Comparison of ENCODE assay signal across 17 cellular contexts in the genomic region with DNA sequence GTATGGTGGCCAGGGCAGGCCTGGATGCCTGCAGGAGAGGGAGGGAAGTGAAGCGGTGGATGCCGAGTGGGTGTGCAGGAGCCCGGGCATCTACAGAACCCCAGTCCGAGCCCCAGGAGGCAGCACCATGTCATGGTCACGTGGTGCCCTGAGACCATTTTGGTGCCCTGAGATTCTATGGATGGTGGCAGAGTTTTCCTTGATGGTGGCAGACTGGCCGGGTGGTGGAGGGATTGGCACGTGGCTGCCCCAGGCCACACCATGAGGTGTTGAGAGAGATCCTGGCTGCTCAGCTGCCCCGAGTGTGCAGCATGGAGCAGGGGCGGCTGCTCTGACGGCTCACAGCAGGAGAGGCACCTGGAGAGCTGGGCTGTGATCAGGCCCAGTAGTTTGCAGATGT. TPM values are rescaled to one million over a fixed set of nuclear protein-coding genes. Genes with fewer than 3 reads are reported as not detected.
A peak's percentile ranks its signal among the peaks of the same experiment; 100 is the strongest.
DNase-seq lines count a peak whose midpoint lies in the region; ATAC-seq and TF ChIP-seq lines count a peak whose summit lies in the region.
"Had no signal": no experiment of that assay in that cellular context is flagged by ENCODE, and none has a peak within 500 bp of the region (broad histone marks: within the 10 kb centered on the region; RNA-seq: fewer than 3 reads in every experiment).

No MANE protein-coding gene starts in this region.

- no peaks in the 10 kb centered on the region for H3K27me3 ChIP-seq in H9 (ENCODE audit: insufficient read depth, low read length)
- no peaks in the 10 kb centered on the region for H3K27me3 ChIP-seq in upper lobe of right lung
- no peaks in the 10 kb centered on the region for H3K27me3 ChIP-seq in left ventricle myocardium inferior (ENCODE audit: low read depth)
- H3K27me3 ChIP-seq: BLaER1 treated with 17β-estradiol and CSF1 and Interleukin-3, amounts not matched to agents 10 nM and 100 nM had no signal

- H3K4me1 Mint-ChIP-seq in H9: no peaks in the 10 kb centered on the region
- peaks cover 43% of the 10 kb centered on the region for H3K4me1 Mint-ChIP-seq in activated B cell treated with CpG ODN at 0.5 μM for 24 hours
- H3K4me1 Mint-ChIP-seq in neural crest cell: peaks cover 19% of the 10 kb centered on the region
- H3K4me1 Mint-ChIP-seq: GM23338 had no signal

- TF ChIP-seq CTCF in H9 (conservative IDR thresholded peaks at IDR 0.05) (no peak), activated B cell treated with CpG ODN at 0.5 μM for 24 hours (IDR thresholded peaks at IDR 0.05) (no peak), neural crest cell (conservative IDR thresholded peaks at IDR 0.05) (no peak), upper lobe of right lung (IDR thresholded peaks at IDR 0.05) (no peak), left ventricle myocardium inferior (IDR thresholded peaks at IDR 0.05; ENCODE audit: borderline replicate concordance) (no peak)

- H3K18ac ChIP-seq in H9 (ENCODE audit: insufficient read length, low read depth, low read length): no peak overlapping the region

- H3K36me3 Mint-ChIP-seq in H9 (ENCODE audit: insufficient read depth in 1 of 3, low read depth in 3 of 3): no peaks in the 10 kb centered on the region
- peaks cover 91% of the 10 kb centered on the region for H3K36me3 Mint-ChIP-seq in activated B cell treated with CpG ODN at 0.5 μM for 24 hours (ENCODE audit: low read depth)
- no peaks in the 10 kb centered on the region for H3K36me3 Mint-ChIP-seq in neural crest cell (ENCODE audit: low read depth)
- H3K36me3 Mint-ChIP-seq: CD8-positive, alpha-beta T cell had no signal

- H2BK12ac ChIP-seq in H9 (ENCODE audit: insufficient read length, low read depth, low read length): no peak overlapping the region

- no peaks in the 10 kb centered on the region for H4K20me1 ChIP-seq in H9 (ENCODE audit: control insufficient read depth, insufficient read depth, insufficient read length)

- no peak overlapping the region for H2AFZ ChIP-seq in H9 (ENCODE audit: low read length)
- H2AFZ ChIP-seq: GM23338 had no signal

- H3K9ac ChIP-seq in H9 (ENCODE audit: extremely low read depth, insufficient read length, low read length): no peak overlapping the region
- H3K9ac ChIP-seq: BLaER1 treated with 17β-estradiol and CSF1 and Interleukin-3, amounts not matched to agents 10 nM and 100 nM; SK-N-SH had no signal

- ATAC-seq in activated B cell treated with CpG ODN at 0.5 μM for 24 hours (ENCODE audit: low read depth) (no peak), upper lobe of right lung (no peak), GM21423 (IDR thresholded peaks at IDR 0.05; ENCODE audit: unreplicated experiment) (no peak)
- ATAC-seq: CD8-positive, alpha-beta T cell; GM23338 had no signal

- no peak overlapping the region for H2BK20ac ChIP-seq in H9 (ENCODE audit: low read depth, low read length, poor library complexity, severe bottlenecking)

- no peak overlapping the region for H3K56ac ChIP-seq in H9 (ENCODE audit: insufficient read length, low read depth, low read length)

- H3K23ac ChIP-seq in H9 (ENCODE audit: insufficient read length, low read depth, low read length): no peak overlapping the region

- H3K14ac ChIP-seq in H9 (ENCODE audit: insufficient read depth, low read length): no peak overlapping the region

- H3K27ac Mint-ChIP-seq in H9: peak overlapping the region in 1 of 3 experiments; percentile 44; a peak in 1 of 7 replicates
- H3K27ac Mint-ChIP-seq in activated B cell treated with CpG ODN at 0.5 μM for 24 hours: peak overlapping the region; percentile 44
- peak overlapping the region; percentile 62 for H3K27ac Mint-ChIP-seq in neural crest cell (ENCODE audit: unreplicated experiment)
- H3K27ac Mint-ChIP-seq: CD8-positive, alpha-beta T cell; GM23338 had no signal

- H3K4ac ChIP-seq in H9 (ENCODE audit: low read depth, low read length): no peak overlapping the region

- H3T11ph ChIP-seq in H9 (ENCODE audit: low read length): no peak overlapping the region

- no peak overlapping the region for H2BK15ac ChIP-seq in H9 (ENCODE audit: low read depth, low read length)

- H3K36me3 ChIP-seq in upper lobe of right lung: peaks cover 12% of the 10 kb centered on the region
- no peaks in the 10 kb centered on the region for H3K36me3 ChIP-seq in left ventricle myocardium inferior

- no peaks in the 10 kb centered on the region for H3K79me1 ChIP-seq in H9 (ENCODE audit: insufficient read depth, low read depth, low read length, poor library complexity, severe bottlenecking)

- CTCF ChIA-PET in activated B cell treated with CpG ODN at 0.5 μM for 24 hours (lab: Charles Lee): no interaction called here

- no peak overlapping the region for H2BK120ac ChIP-seq in H9 (ENCODE audit: low read depth, low read length, poor library complexity, severe bottlenecking)

- H3K27me3 Mint-ChIP-seq in H9 (ENCODE audit: low read depth): no peaks in the 10 kb centered on the region
- no peaks in the 10 kb centered on the region for H3K27me3 Mint-ChIP-seq in activated B cell treated with CpG ODN at 0.5 μM for 24 hours
- no peaks in the 10 kb centered on the region for H3K27me3 Mint-ChIP-seq in neural crest cell (ENCODE audit: low read depth)

- H2BK5ac ChIP-seq in H9 (ENCODE audit: insufficient read length, low read length): no peak overlapping the region

- H3K4me1 ChIP-seq in H9 (ENCODE audit: insufficient read depth, low read length): no peaks in the 10 kb centered on the region
- peaks cover 4% of the 10 kb centered on the region for H3K4me1 ChIP-seq in upper lobe of right lung
- peaks cover 20% of the 10 kb centered on the region for H3K4me1 ChIP-seq in left ventricle myocardium inferior

- peak; percentile 12 for DNase-seq in H9
- DNase-seq in activated B cell treated with CpG ODN at 0.5 μM for 24 hours: no peak
- no peak for DNase-seq in neural crest cell (ENCODE audit: low read depth, low spot score)
- peak; percentile 47 for DNase-seq in upper lobe of right lung
- DNase-seq in NCI-H187 (lab: John Stamatoyannopoulos, UW): no peak
- no peak for DNase-seq in left ventricle myocardium inferior
- DNase-seq: CD8-positive, alpha-beta T cell; HCEC 1CT; KBM-7; NCI-H1105; NCI-H524 treated with DMSO at 0.1 percent for 48 hours; SHP77 treated with DMSO at 0.1 percent for 48 hours; SK-N-SH had no signal

- H2AK5ac ChIP-seq in H9 (ENCODE audit: insufficient read length, low read length): no peak overlapping the region

- H3K9me3 Mint-ChIP-seq in H9 (no peaks in the 10 kb centered on the region), activated B cell treated with CpG ODN at 0.5 μM for 24 hours (peaks cover 2% of the 10 kb centered on the region), neural crest cell (no peaks in the 10 kb centered on the region)
- H3K9me3 Mint-ChIP-seq: CD8-positive, alpha-beta T cell; GM23338 had no signal

- H3K27ac ChIP-seq in H9 (ENCODE audit: insufficient read length, low read depth, low read length): no peak overlapping the region
- H3K27ac ChIP-seq in upper lobe of right lung: no peak overlapping the region
- H3K27ac ChIP-seq in left ventricle myocardium inferior (replicated peaks): no peak overlapping the region
- H3K27ac ChIP-seq: BLaER1 treated with 17β-estradiol and CSF1 and Interleukin-3, amounts not matched to agents 10 nM and 100 nM; HL-60 had no signal

- H4K5ac ChIP-seq in H9 (ENCODE audit: insufficient read length, low read depth, low read length): no peak overlapping the region

- no CpG with 5 or more reads among the region's 10 CpGs for WGBS in H9 (ENCODE audit: extremely low coverage, insufficient read length, low lambda C conversion rate)

- POLR2A ChIA-PET in activated B cell treated with CpG ODN at 0.5 μM for 24 hours (lab: Charles Lee): no interaction called here

- no peaks in the 10 kb centered on the region for H3K79me2 ChIP-seq in H9 (ENCODE audit: insufficient read depth, low read length)

- H3K4me3 Mint-ChIP-seq in H9 (no peak overlapping the region), activated B cell treated with CpG ODN at 0.5 μM for 24 hours (no peak overlapping the region), neural crest cell (no peak overlapping the region)
- H3K4me3 Mint-ChIP-seq: CD8-positive, alpha-beta T cell; GM23338 had no signal

- intact Hi-C loops in activated B cell treated with CpG ODN at 0.5 μM for 24 hours (cut with micrococcal nuclease) (no loop called here), upper lobe of right lung (cut with DNase I) (no loop called here), left ventricle myocardium inferior (cut with micrococcal nuclease) (no loop called here)

- H4K91ac ChIP-seq in H9 (ENCODE audit: insufficient read length, low read depth, low read length): no peak overlapping the region

- no peak overlapping the region for H4K8ac ChIP-seq in H9 (replicated peaks; ENCODE audit: insufficient read length, low read depth, low read length)

- no peak overlapping the region for H3K4me2 ChIP-seq in H9 (ENCODE audit: insufficient read depth, insufficient read length, low read length)
- H3K4me2 ChIP-seq: GM23338, SK-N-SH had no signal

- no peaks in the 10 kb centered on the region for H3K23me2 ChIP-seq in H9 (ENCODE audit: insufficient read length, low read depth, low read length, poor library complexity, severe bottlenecking)

- no peak overlapping the region for H3K4me3 ChIP-seq in upper lobe of right lung
- H3K4me3 ChIP-seq in left ventricle myocardium inferior: no peak overlapping the region
- H3K4me3 ChIP-seq: BLaER1 treated with 17β-estradiol and CSF1 and Interleukin-3, amounts not matched to agents 10 nM and 100 nM; GM23338 had no signal

- no peaks in the 10 kb centered on the region for H3K9me3 ChIP-seq in H9 (ENCODE audit: control insufficient read depth, low read depth, low read length)
- H3K9me3 ChIP-seq in upper lobe of right lung: no peaks in the 10 kb centered on the region
- H3K9me3 ChIP-seq in left ventricle myocardium inferior (replicated peaks): no peaks in the 10 kb centered on the region
- H3K9me3 ChIP-seq: BLaER1 treated with 17β-estradiol and CSF1 and Interleukin-3, amounts not matched to agents 10 nM and 100 nM; SK-N-SH had no signal

RNA-seq across cellular contexts. Expression of gene SYK, which starts 52.3 kb away (rescaled TPM):
- total RNA-seq in H9 (2021) (7.9 and 8.0 TPM in 2 replicates), activated B cell treated with CpG ODN at 0.5 μM for 24 hours (222 and 237 TPM in 2 replicates), neural crest cell (0.98 and 1.4 TPM in 2 replicates), upper lobe of right lung (63.8 TPM), left ventricle myocardium inferior (5.4 TPM)

Comparison
In these comparisons a context has a peak if more than half of its experiments do, and no peak if none do; other contexts are left out.
1. DNase-seq: peak in H9 (single experiment) and upper lobe of right lung (single experiment); none in activated B cell treated with CpG ODN at 0.5 μM for 24 hours (single experiment), neural crest cell (single experiment), NCI-H187 (0 of 2) and left ventricle myocardium inferior (single experiment).